ENCODE assay signal across 1 cellular context in genomic region chr5:141680178-141680577, GRCh38.
TF ChIP-seq lines count a peak whose summit lies in the region.

No MANE protein-coding gene starts in this region.

TF ChIP-seq in H1, 55 proteins besides CTCF, POLR2A, EP300 and RAD21:
- TF ChIP-seq CBX8 (IDR thresholded peaks at IDR 0.05; ENCODE audit: borderline replicate concordance, low read depth, low read length) (no peak), MAFK (IDR thresholded peaks at IDR 0.05; ENCODE audit: low read depth, low read length) (no peak), BACH1 (IDR thresholded peaks at IDR 0.05; ENCODE audit: low read length) (no peak), RNF2 (IDR thresholded peaks at IDR 0.05; ENCODE audit: borderline replicate concordance, low read depth, low read length, missing control alignments, poor library complexity, severe bottlenecking) (no peak), SP4 (IDR thresholded peaks at IDR 0.05; ENCODE audit: low read length) (no peak), ZNF274 (IDR thresholded peaks at IDR 0.05; ENCODE audit: borderline replicate concordance, extremely low read depth, low read length) (no peak), HDAC6 (IDR thresholded peaks at IDR 0.05; ENCODE audit: low read depth, low read length) (no peak), RBBP5 (IDR thresholded peaks at IDR 0.05; ENCODE audit: borderline replicate concordance, low read depth, low read length) (no peak), POLR2AphosphoS5 (IDR thresholded peaks at IDR 0.05; ENCODE audit: low read depth, low read length) (no peak)
